1 cellular context compared by ENCODE assay signal in genomic region chr19:49492573-49493411, GRCh38.
TF ChIP-seq lines count a peak whose summit lies in the region.

No MANE protein-coding gene starts in this region.

TF ChIP-seq in K562, 482 proteins besides CTCF, POLR2A, EP300 and RAD21 (continued from another document and continues in another):
- TF ChIP-seq, protein P1, sequence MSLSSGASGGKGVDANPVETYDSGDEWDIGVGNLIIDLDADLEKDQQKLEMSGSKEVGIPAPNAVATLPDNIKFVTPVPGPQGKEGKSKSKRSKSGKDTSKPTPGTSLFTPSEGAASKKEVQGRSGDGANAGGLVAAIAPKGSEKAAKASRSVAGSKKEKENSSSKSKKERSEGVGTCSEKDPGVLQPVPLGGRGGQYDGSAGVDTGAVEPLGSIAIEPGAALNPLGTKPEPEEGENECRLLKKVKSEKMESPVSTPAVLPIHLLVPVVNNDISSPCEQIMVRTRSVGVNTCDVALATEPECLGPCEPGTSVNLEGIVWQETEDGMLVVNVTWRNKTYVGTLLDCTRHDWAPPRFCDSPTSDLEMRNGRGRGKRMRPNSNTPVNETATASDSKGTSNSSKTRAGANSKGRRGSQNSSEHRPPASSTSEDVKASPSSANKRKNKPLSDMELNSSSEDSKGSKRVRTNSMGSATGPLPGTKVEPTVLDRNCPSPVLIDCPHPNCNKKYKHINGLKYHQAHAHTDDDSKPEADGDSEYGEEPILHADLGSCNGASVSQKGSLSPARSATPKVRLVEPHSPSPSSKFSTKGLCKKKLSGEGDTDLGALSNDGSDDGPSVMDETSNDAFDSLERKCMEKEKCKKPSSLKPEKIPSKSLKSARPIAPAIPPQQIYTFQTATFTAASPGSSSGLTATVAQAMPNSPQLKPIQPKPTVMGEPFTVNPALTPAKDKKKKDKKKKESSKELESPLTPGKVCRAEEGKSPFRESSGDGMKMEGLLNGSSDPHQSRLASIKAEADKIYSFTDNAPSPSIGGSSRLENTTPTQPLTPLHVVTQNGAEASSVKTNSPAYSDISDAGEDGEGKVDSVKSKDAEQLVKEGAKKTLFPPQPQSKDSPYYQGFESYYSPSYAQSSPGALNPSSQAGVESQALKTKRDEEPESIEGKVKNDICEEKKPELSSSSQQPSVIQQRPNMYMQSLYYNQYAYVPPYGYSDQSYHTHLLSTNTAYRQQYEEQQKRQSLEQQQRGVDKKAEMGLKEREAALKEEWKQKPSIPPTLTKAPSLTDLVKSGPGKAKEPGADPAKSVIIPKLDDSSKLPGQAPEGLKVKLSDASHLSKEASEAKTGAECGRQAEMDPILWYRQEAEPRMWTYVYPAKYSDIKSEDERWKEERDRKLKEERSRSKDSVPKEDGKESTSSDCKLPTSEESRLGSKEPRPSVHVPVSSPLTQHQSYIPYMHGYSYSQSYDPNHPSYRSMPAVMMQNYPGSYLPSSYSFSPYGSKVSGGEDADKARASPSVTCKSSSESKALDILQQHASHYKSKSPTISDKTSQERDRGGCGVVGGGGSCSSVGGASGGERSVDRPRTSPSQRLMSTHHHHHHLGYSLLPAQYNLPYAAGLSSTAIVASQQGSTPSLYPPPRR (CRISPR knock-in tag; IDR thresholded peaks at IDR 0.05; ENCODE audit: borderline replicate concordance): 0 out of 2 replicates have a peak, but pooled peaks have one; percentile 66
- TF ChIP-seq, protein P2, sequence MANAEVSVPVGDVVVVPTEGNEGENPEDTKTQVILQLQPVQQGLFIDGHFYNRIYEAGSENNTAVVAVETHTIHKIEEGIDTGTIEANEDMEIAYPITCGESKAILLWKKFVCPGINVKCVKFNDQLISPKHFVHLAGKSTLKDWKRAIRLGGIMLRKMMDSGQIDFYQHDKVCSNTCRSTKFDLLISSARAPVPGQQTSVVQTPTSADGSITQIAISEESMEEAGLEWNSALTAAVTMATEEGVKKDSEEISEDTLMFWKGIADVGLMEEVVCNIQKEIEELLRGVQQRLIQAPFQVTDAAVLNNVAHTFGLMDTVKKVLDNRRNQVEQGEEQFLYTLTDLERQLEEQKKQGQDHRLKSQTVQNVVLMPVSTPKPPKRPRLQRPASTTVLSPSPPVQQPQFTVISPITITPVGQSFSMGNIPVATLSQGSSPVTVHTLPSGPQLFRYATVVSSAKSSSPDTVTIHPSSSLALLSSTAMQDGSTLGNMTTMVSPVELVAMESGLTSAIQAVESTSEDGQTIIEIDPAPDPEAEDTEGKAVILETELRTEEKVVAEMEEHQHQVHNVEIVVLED (CRISPR knock-in tag; IDR thresholded peaks at IDR 0.05): no peak
- TF ChIP-seq CBX3 (IDR thresholded peaks at IDR 0.05; ENCODE audit: borderline replicate concordance in 1 of 2, low read length in 2 of 2): no peak
- peak in 1 of 2 experiments; percentile 87; a peak in 2 of 4 replicates for TF ChIP-seq FOXA3 (CRISPR knock-in tag; conservative IDR thresholded peaks at IDR 0.05 in 1 of 2, IDR thresholded peaks at IDR 0.05 in 1 of 2)
- TF ChIP-seq CXXC5 (CRISPR knock-in tag; IDR thresholded peaks at IDR 0.05): no peak
- no peak for TF ChIP-seq LARP7 (IDR thresholded peaks at IDR 0.05)
- TF ChIP-seq, protein P3, sequence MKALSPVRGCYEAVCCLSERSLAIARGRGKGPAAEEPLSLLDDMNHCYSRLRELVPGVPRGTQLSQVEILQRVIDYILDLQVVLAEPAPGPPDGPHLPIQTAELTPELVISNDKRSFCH (CRISPR knock-in tag; IDR thresholded peaks at IDR 0.05): no peak
- TF ChIP-seq, protein P3 (tag; IDR thresholded peaks at IDR 0.05): no peak
- peak; percentile 89 for TF ChIP-seq HNRNPUL1 (IDR thresholded peaks at IDR 0.05; ENCODE audit: low read length)
- no peak for TF ChIP-seq SRF (CRISPR knock-in tag; IDR thresholded peaks at IDR 0.05)
- no peak for TF ChIP-seq GTF2B (IDR thresholded peaks at IDR 0.05; ENCODE audit: extremely low read depth, insufficient read length)
- TF ChIP-seq, protein P4, sequence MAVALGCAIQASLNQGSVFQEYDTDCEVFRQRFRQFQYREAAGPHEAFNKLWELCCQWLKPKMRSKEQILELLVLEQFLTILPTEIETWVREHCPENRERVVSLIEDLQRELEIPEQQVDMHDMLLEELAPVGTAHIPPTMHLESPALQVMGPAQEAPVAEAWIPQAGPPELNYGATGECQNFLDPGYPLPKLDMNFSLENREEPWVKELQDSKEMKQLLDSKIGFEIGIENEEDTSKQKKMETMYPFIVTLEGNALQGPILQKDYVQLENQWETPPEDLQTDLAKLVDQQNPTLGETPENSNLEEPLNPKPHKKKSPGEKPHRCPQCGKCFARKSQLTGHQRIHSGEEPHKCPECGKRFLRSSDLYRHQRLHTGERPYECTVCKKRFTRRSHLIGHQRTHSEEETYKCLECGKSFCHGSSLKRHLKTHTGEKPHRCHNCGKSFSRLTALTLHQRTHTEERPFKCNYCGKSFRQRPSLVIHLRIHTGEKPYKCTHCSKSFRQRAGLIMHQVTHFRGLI (CRISPR knock-in tag; IDR thresholded peaks at IDR 0.05): no peak
- TF ChIP-seq, protein P5, sequence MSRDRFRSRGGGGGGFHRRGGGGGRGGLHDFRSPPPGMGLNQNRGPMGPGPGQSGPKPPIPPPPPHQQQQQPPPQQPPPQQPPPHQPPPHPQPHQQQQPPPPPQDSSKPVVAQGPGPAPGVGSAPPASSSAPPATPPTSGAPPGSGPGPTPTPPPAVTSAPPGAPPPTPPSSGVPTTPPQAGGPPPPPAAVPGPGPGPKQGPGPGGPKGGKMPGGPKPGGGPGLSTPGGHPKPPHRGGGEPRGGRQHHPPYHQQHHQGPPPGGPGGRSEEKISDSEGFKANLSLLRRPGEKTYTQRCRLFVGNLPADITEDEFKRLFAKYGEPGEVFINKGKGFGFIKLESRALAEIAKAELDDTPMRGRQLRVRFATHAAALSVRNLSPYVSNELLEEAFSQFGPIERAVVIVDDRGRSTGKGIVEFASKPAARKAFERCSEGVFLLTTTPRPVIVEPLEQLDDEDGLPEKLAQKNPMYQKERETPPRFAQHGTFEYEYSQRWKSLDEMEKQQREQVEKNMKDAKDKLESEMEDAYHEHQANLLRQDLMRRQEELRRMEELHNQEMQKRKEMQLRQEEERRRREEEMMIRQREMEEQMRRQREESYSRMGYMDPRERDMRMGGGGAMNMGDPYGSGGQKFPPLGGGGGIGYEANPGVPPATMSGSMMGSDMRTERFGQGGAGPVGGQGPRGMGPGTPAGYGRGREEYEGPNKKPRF (IDR thresholded peaks at IDR 0.05; ENCODE audit: low read depth, low read length): no peak
- TF ChIP-seq, protein P6, sequence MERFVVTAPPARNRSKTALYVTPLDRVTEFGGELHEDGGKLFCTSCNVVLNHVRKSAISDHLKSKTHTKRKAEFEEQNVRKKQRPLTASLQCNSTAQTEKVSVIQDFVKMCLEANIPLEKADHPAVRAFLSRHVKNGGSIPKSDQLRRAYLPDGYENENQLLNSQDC (CRISPR knock-in tag; IDR thresholded peaks at IDR 0.05): no peak
- TF ChIP-seq RAD51 (IDR thresholded peaks at IDR 0.05; ENCODE audit: borderline replicate concordance, low read depth): no peak
- peak; percentile 96 for TF ChIP-seq EWSR1 (IDR thresholded peaks at IDR 0.05; ENCODE audit: borderline replicate concordance, low read depth, partially characterized antibody)
- no peak for TF ChIP-seq SP2 (IDR thresholded peaks at IDR 0.05; ENCODE audit: extremely low read depth, low read depth, low read length, poor library complexity, severe bottlenecking)
- no peak for TF ChIP-seq TARDBP (IDR thresholded peaks at IDR 0.05)
- TF ChIP-seq, protein P7, sequence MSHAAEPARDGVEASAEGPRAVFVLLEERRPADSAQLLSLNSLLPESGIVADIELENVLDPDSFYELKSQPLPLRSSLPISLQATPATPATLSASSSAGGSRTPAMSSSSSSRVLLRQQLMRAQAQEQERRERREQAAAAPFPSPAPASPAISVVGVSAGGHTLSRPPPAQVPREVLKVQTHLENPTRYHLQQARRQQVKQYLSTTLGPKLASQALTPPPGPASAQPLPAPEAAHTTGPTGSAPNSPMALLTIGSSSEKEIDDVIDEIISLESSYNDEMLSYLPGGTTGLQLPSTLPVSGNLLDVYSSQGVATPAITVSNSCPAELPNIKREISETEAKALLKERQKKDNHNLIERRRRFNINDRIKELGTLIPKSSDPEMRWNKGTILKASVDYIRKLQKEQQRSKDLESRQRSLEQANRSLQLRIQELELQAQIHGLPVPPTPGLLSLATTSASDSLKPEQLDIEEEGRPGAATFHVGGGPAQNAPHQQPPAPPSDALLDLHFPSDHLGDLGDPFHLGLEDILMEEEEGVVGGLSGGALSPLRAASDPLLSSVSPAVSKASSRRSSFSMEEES (CRISPR knock-in tag; IDR thresholded peaks at IDR 0.05): no peak
- TF ChIP-seq TRIM28 (IDR thresholded peaks at IDR 0.05): no peak
- TF ChIP-seq POLR2AphosphoS2 (IDR thresholded peaks at IDR 0.05; ENCODE audit: low read length): peak; percentile 100
- TF ChIP-seq ILF3 (IDR thresholded peaks at IDR 0.05; ENCODE audit: borderline replicate concordance): peak; percentile 97
- no peak for TF ChIP-seq TFAM (CRISPR knock-in tag; conservative IDR thresholded peaks at IDR 0.05)
- TF ChIP-seq RFX5 (IDR thresholded peaks at IDR 0.05; ENCODE audit: low read depth, low read length): no peak
- TF ChIP-seq KDM5B (IDR thresholded peaks at IDR 0.05; ENCODE audit: insufficient replicate concordance, low read depth, low read length): peak; percentile 81
- no peak for TF ChIP-seq ZNF24 (IDR thresholded peaks at IDR 0.05)
- peak; percentile 61 for TF ChIP-seq ZBED1 (IDR thresholded peaks at IDR 0.05)
- TF ChIP-seq RBM34 (IDR thresholded peaks at IDR 0.05; ENCODE audit: borderline replicate concordance, insufficient read depth, low read length): no peak
- peak; percentile 92 for TF ChIP-seq ZNF551 (CRISPR knock-in tag; IDR thresholded peaks at IDR 0.05)
- TF ChIP-seq DDX20 (tag; IDR thresholded peaks at IDR 0.05; ENCODE audit: low read depth): no peak
- TF ChIP-seq PYGO2 (tag; IDR thresholded peaks at IDR 0.05): no peak
- TF ChIP-seq ZNF217 (CRISPR knock-in tag; IDR thresholded peaks at IDR 0.05): no peak
- TF ChIP-seq ARID4B (CRISPR knock-in tag; IDR thresholded peaks at IDR 0.05): no peak
- TF ChIP-seq PTBP1 (IDR thresholded peaks at IDR 0.05; ENCODE audit: low read depth, low read length): 0 out of 2 replicates have a peak, but pooled peaks have one; percentile 41
- TF ChIP-seq ZNF778 (CRISPR knock-in tag; IDR thresholded peaks at IDR 0.05): no peak
- peak; percentile 67 for TF ChIP-seq CCNT2 (IDR thresholded peaks at IDR 0.05; ENCODE audit: borderline replicate concordance, extremely low read depth, insufficient read length, low read depth, low read length)
- TF ChIP-seq ZNF384 (IDR thresholded peaks at IDR 0.05; ENCODE audit: low read depth, low read length): no peak
- TF ChIP-seq CBX2 (IDR thresholded peaks at IDR 0.05; ENCODE audit: insufficient read depth, low read length, poor library complexity, severe bottlenecking): no peak
- no peak for TF ChIP-seq ARID3A (IDR thresholded peaks at IDR 0.05; ENCODE audit: borderline replicate concordance, low read depth, low read length)
- TF ChIP-seq NFE2 (IDR thresholded peaks at IDR 0.05; ENCODE audit: low read depth): no peak
- no peak for TF ChIP-seq PURB (CRISPR knock-in tag; IDR thresholded peaks at IDR 0.05; ENCODE audit: low read depth)
- TF ChIP-seq L3MBTL2 (IDR thresholded peaks at IDR 0.05): no peak
- no peak for TF ChIP-seq GATAD2B (IDR thresholded peaks at IDR 0.05; ENCODE audit: borderline replicate concordance)
